18 cellular contexts compared by ENCODE assay signal in genomic region chr17:2251098-2251497, GRCh38. TPM values are rescaled to one million over a fixed set of nuclear protein-coding genes. Genes with fewer than 3 reads are reported as not detected.
A peak's percentile ranks its signal among the peaks of the same experiment; 100 is the strongest.
DNase-seq lines count a peak whose midpoint lies in the region; ATAC-seq and TF ChIP-seq lines count a peak whose summit lies in the region.
"Had no signal": no experiment of that assay in that cellular context is flagged by ENCODE, and none has a peak within 500 bp of the region (broad histone marks: within the 10 kb centered on the region; RNA-seq: fewer than 3 reads in every experiment).

No MANE protein-coding gene starts in this region.

- H3K4me3 Mint-ChIP-seq in activated CD8-positive, alpha-beta memory T cell treated with anti-CD3 and anti-CD28 coated beads, Interleukin-2, amount 10 ng/mL, durations not matched to agents 7 days and 5 days = no peak overlapping the region
- H3K4me3 Mint-ChIP-seq: stimulated activated naive B cell treated with anti-CD40 and anti-IgM and Interleukin-4, amounts not matched to agents 10 μg/mL and 1 μg/mL and 100 μg/mL, for 72 hours had no signal

- H2BK120ac ChIP-seq in IMR-90 (ENCODE audit: low read depth, low read length) = peak overlapping the region; percentile 88

- H3K14ac ChIP-seq in IMR-90 (replicated peaks; ENCODE audit: low read depth, low read length) = peak overlapping the region; percentile 78

- H3K4me2 ChIP-seq in IMR-90 (ENCODE audit: low read depth, low read length) = no peak overlapping the region
- H3K4me2 ChIP-seq in skeletal muscle satellite cell (ENCODE audit: low read length) = no peak overlapping the region

- H3K4me1 ChIP-seq in IMR-90 (ENCODE audit: control insufficient read depth, insufficient read depth, low read length) (peaks cover 11% of the 10 kb centered on the region), skeletal muscle satellite cell (ENCODE audit: control insufficient read depth, insufficient read depth, low read length) (peaks cover 27% of the 10 kb centered on the region)
- H3K4me1 ChIP-seq: breast epithelium, right atrium auricular region, transverse colon had no signal

- H3K27ac ChIP-seq in IMR-90 (ENCODE audit: insufficient read depth, low read length) = peak overlapping the region; percentile 71; the same call in 1 of the 2 replicates
- H3K27ac ChIP-seq: breast epithelium, gastroesophageal sphincter, right atrium auricular region, transverse colon had no signal

- H3K4me3 ChIP-seq in IMR-90 (ENCODE audit: insufficient read depth, low read depth, low read length) (no peak overlapping the region), skeletal muscle satellite cell (ENCODE audit: low read length) (no peak overlapping the region)
- H3K4me3 ChIP-seq: breast epithelium, gastroesophageal sphincter, mucosa of descending colon, right atrium auricular region, transverse colon had no signal

- no peak for TF ChIP-seq POLR2A in IMR-90 (IDR thresholded peaks at IDR 0.05; ENCODE audit: low read depth, low read length)
- TF ChIP-seq POLR2A in GM18505 (IDR thresholded peaks at IDR 0.05; ENCODE audit: borderline replicate concordance, extremely low read depth, insufficient read depth, insufficient read length) = no peak

- H3K4ac ChIP-seq in IMR-90 (ENCODE audit: low read depth, low read length) = peak overlapping the region; percentile 94

- in situ Hi-C loops in IMR-90 (cut with MboI; ENCODE audit: low sequenced_read_pairs) = no loop called here

- peak overlapping the region; percentile 96; the same call in 1 of the 2 replicates for H2AK5ac ChIP-seq in IMR-90 (ENCODE audit: low read depth, low read length)

- WGBS in IMR-90 (ENCODE audit: extremely low coverage in 2 of 2, insufficient read length in 1 of 2), 2 experiments = no CpG with 5 or more reads among the region's 5 CpGs

- peaks cover 27 to 69% of the 10 kb centered on the region in 2 experiments for H3K79me1 ChIP-seq in IMR-90 (ENCODE audit: low read depth in 1 of 2, low read length in 2 of 2)

- CTCF ChIA-PET in activated CD8-positive, alpha-beta memory T cell treated with anti-CD3 and anti-CD28 coated beads, Interleukin-2, amount 10 ng/mL, durations not matched to agents 7 days and 5 days (lab: Charles Lee) = interaction anchor here (0.9 to 12.9 kb wide), 8 partner anchors 9 to 199 kb away, joined by 3 to 401 read pairs (median 4); partner anchors contain the start of gene HIC1
- CTCF ChIA-PET in IMR-90 (lab: Yijun Ruan, JAX) = no interaction called here

- ATAC-seq in activated CD8-positive, alpha-beta memory T cell treated with anti-CD3 and anti-CD28 coated beads, Interleukin-2, amount 10 ng/mL, durations not matched to agents 7 days and 5 days = no peak
- ATAC-seq in IMR-90 (ENCODE audit: low read depth) = no peak
- ATAC-seq in HG02798 (IDR thresholded peaks at IDR 0.05; ENCODE audit: poor library complexity, unreplicated experiment) = no peak
- no peak for ATAC-seq in GM18505 (IDR thresholded peaks at IDR 0.05; ENCODE audit: unreplicated experiment)
- ATAC-seq: gastroesophageal sphincter; stimulated activated naive B cell treated with anti-CD40 and anti-IgM and Interleukin-4, amounts not matched to agents 10 μg/mL and 1 μg/mL and 100 μg/mL, for 72 hours had no signal

- H3K9ac ChIP-seq in IMR-90 (ENCODE audit: low read depth, low read length) (no peak overlapping the region), skeletal muscle satellite cell (ENCODE audit: low read depth, low read length) (peak overlapping the region; percentile 73)

- H3K23ac ChIP-seq in IMR-90 (ENCODE audit: low read depth, low read length) = peak overlapping the region; percentile 79

- dilution Hi-C loops in IMR-90 (cut with HindIII; ENCODE audit: low sequenced_read_pairs, unreplicated experiment) = no loop called here

- H3K36me3 Mint-ChIP-seq in activated CD8-positive, alpha-beta memory T cell treated with anti-CD3 and anti-CD28 coated beads, Interleukin-2, amount 10 ng/mL, durations not matched to agents 7 days and 5 days = peaks cover 55% of the 10 kb centered on the region

- peaks cover 3% of the 10 kb centered on the region for H3K36me3 ChIP-seq in IMR-90 (ENCODE audit: control insufficient read depth, insufficient read depth, low read length)
- H3K36me3 ChIP-seq in skeletal muscle satellite cell (ENCODE audit: insufficient read depth, low read length) = peaks cover 6% of the 10 kb centered on the region
- H3K36me3 ChIP-seq: breast epithelium had no signal

- H4K20me1 ChIP-seq in IMR-90 (ENCODE audit: insufficient read depth, low read length) = no peaks in the 10 kb centered on the region

- DNase-seq in activated CD8-positive, alpha-beta memory T cell treated with anti-CD3 and anti-CD28 coated beads, Interleukin-2, amount 10 ng/mL, durations not matched to agents 7 days and 5 days = no peak
- no peak for DNase-seq in activated CD8-positive, alpha-beta memory T cell treated with anti-CD3 and anti-CD28 coated beads for 24 hours
- DNase-seq in IMR-90 = no peak
- peak; percentile 49 for DNase-seq in amniotic epithelial cell (ENCODE audit: low read depth)
- no peak for DNase-seq in medulla oblongata (ENCODE audit: extremely low spot score)
- DNase-seq: erythroblast; GOT3; mucosa of descending colon; NCI-H1694; NCI-H2227 treated with DMSO at 0.1 percent for 48 hours; stimulated activated naive B cell treated with anti-CD40 and anti-IgM and Interleukin-4, amounts not matched to agents 10 μg/mL and 1 μg/mL and 100 μg/mL, for 72 hours; transverse colon had no signal

- no peak for TF ChIP-seq RAD21 in IMR-90 (IDR thresholded peaks at IDR 0.05; ENCODE audit: low read length)

- peaks cover 12% of the 10 kb centered on the region for H3K9me1 ChIP-seq in IMR-90 (ENCODE audit: insufficient read depth, low read length)

- peak overlapping the region; percentile 98; the same call in 2 of the 3 replicates for H2BK15ac ChIP-seq in IMR-90 (ENCODE audit: low read depth, low read length)

- peak overlapping the region; percentile 38; the same call in 1 of the 2 replicates for H3K56ac ChIP-seq in IMR-90 (ENCODE audit: extremely low read depth, insufficient read depth, low read length)

- POLR2A ChIA-PET in IMR-90 (lab: Charles Lee; ENCODE audit: unreplicated experiment) = no interaction called here

- peak overlapping the region; percentile 91 for H2BK20ac ChIP-seq in IMR-90 (ENCODE audit: low read depth, low read length)

- peak overlapping the region; percentile 73 for H3K27ac Mint-ChIP-seq in activated CD8-positive, alpha-beta memory T cell treated with anti-CD3 and anti-CD28 coated beads, Interleukin-2, amount 10 ng/mL, durations not matched to agents 7 days and 5 days
- H3K27ac Mint-ChIP-seq: stimulated activated naive B cell treated with anti-CD40 and anti-IgM and Interleukin-4, amounts not matched to agents 10 μg/mL and 1 μg/mL and 100 μg/mL, for 72 hours had no signal

- H2AFZ ChIP-seq in IMR-90 (replicated peaks; ENCODE audit: low read length, poor library complexity) = no peak overlapping the region

- no peak overlapping the region for H2AK9ac ChIP-seq in IMR-90 (replicated peaks; ENCODE audit: low read depth, low read length, poor library complexity)

- peak overlapping the region; percentile 65; the same call in 1 of the 2 replicates for H3K18ac ChIP-seq in IMR-90 (ENCODE audit: low read depth, low read length)

- peak overlapping the region; percentile 84 to 87 for H4K8ac ChIP-seq in IMR-90 (ENCODE audit: low read depth in 2 of 2, low read length in 2 of 2)

- peak overlapping the region; percentile 54; the same call in 1 of the 2 replicates for H4K5ac ChIP-seq in IMR-90 (ENCODE audit: low read depth, low read length)

- no peaks in the 10 kb centered on the region for H3K27me3 Mint-ChIP-seq in activated CD8-positive, alpha-beta memory T cell treated with anti-CD3 and anti-CD28 coated beads, Interleukin-2, amount 10 ng/mL, durations not matched to agents 7 days and 5 days
- H3K27me3 Mint-ChIP-seq: stimulated activated naive B cell treated with anti-CD40 and anti-IgM and Interleukin-4, amounts not matched to agents 10 μg/mL and 1 μg/mL and 100 μg/mL, for 72 hours had no signal

- peak overlapping the region; percentile 84 for H4K91ac ChIP-seq in IMR-90 (ENCODE audit: insufficient read depth, low read depth, low read length)

- peaks cover 79% of the 10 kb centered on the region for H3K4me1 Mint-ChIP-seq in activated CD8-positive, alpha-beta memory T cell treated with anti-CD3 and anti-CD28 coated beads, Interleukin-2, amount 10 ng/mL, durations not matched to agents 7 days and 5 days

- H3K27me3 ChIP-seq in IMR-90 (ENCODE audit: control insufficient read depth, insufficient read depth, low read length) (no peaks in the 10 kb centered on the region), skeletal muscle satellite cell (ENCODE audit: control insufficient read depth, insufficient read depth, low read length) (no peaks in the 10 kb centered on the region)
- H3K27me3 ChIP-seq: breast epithelium, gastroesophageal sphincter, right atrium auricular region, transverse colon had no signal

- peak overlapping the region; percentile 88 for H2BK5ac ChIP-seq in IMR-90 (ENCODE audit: low read depth, low read length, poor library complexity, severe bottlenecking)

- H3K9me3 ChIP-seq in IMR-90 (ENCODE audit: control insufficient read depth, insufficient read depth, low read length) = no peaks in the 10 kb centered on the region
- no peaks in the 10 kb centered on the region for H3K9me3 ChIP-seq in skeletal muscle satellite cell (replicated peaks; ENCODE audit: low read length)
- H3K9me3 ChIP-seq: breast epithelium, gastroesophageal sphincter, mucosa of descending colon, right atrium auricular region, transverse colon had no signal

- intact Hi-C loops in IMR-90 (cut with micrococcal nuclease) = no loop called here

- H3K9me3 Mint-ChIP-seq in activated CD8-positive, alpha-beta memory T cell treated with anti-CD3 and anti-CD28 coated beads, Interleukin-2, amount 10 ng/mL, durations not matched to agents 7 days and 5 days (ENCODE audit: low read depth) = no peaks in the 10 kb centered on the region

- no peak for TF ChIP-seq CTCF in IMR-90 (conservative IDR thresholded peaks at IDR 0.05; ENCODE audit: low read depth, low read length)

- no TSS peak for BruUV-seq in IMR-90 (replicated peaks; lab: Mats Ljungman, UMichigan)

RNA-seq across cellular contexts. Expression of gene SMG6, which starts 52.5 kb away (rescaled TPM):
- total RNA-seq in activated CD8-positive, alpha-beta memory T cell treated with anti-CD3 and anti-CD28 coated beads, Interleukin-2, amount 10 ng/mL, durations not matched to agents 7 days and 5 days = 10 to 100 TPM; 46.7 to 60.9 TPM
- 16.3 and 18.9 TPM in 2 replicates for total RNA-seq in IMR-90 (2012; rRNA removed)
- polyA plus RNA-seq in IMR-90 (2012; rRNA removed) = 23.5 and 30.3 TPM in 2 replicates
- 17.7 and 31.5 TPM in 2 replicates for polyA plus RNA-seq in IMR-90 (2012; cell fraction: cytosol; rRNA removed)
- polyA plus RNA-seq in IMR-90 (2012; cell fraction: nucleus; rRNA removed; ENCODE audit: low replicate concordance) = 32.6 and 45.9 TPM in 2 replicates
- 20.0 and 30.1 TPM in 2 replicates for total RNA-seq in skeletal muscle satellite cell (2012; rRNA removed)

RNA-seq across cellular contexts. Expression of gene SRR, which starts 52.7 kb away (rescaled TPM):
- 10 to 100 TPM; 18.6 to 18.8 TPM for total RNA-seq in activated CD8-positive, alpha-beta memory T cell treated with anti-CD3 and anti-CD28 coated beads, Interleukin-2, amount 10 ng/mL, durations not matched to agents 7 days and 5 days
- total RNA-seq in IMR-90 (2012; rRNA removed) = 38.0 and 52.7 TPM in 2 replicates
- 13.1 and 14.5 TPM in 2 replicates for polyA plus RNA-seq in IMR-90 (2012; rRNA removed)
- 11.2 and 12.0 TPM in 2 replicates for polyA plus RNA-seq in IMR-90 (2012; cell fraction: cytosol; rRNA removed)
- polyA plus RNA-seq in IMR-90 (2012; cell fraction: nucleus; rRNA removed; ENCODE audit: low replicate concordance) = 2.8 and 8.8 TPM in 2 replicates
- total RNA-seq in skeletal muscle satellite cell (2012; rRNA removed) = 12.9 and 14.4 TPM in 2 replicates
